ENCODE assay signal across 8 cellular contexts in genomic region chr9:38516273-38516672, GRCh38.
DNase-seq lines count a peak whose midpoint lies in the region; FAIRE-seq and TF ChIP-seq lines count a peak whose summit lies in the region.
"Not testable (repeated sequence)": the region's sequence is repeated elsewhere in the genome, so short reads cannot be mapped to it uniquely, and the experiment has no call there.

No MANE protein-coding gene starts in this region.

- DNase-seq in Ammon's horn (ENCODE audit: low spot score), result peak; percentile 4
- DNase-seq in H54 (ENCODE audit: insufficient read length, low spot score), result peak; percentile 42
- peak; percentile 36 for DNase-seq in NCI-H1092 treated with DMSO at 0.1 percent for 48 hours (lab: John Stamatoyannopoulos, UW)
- peak; percentile 70 for DNase-seq in RPMI8226
- DNase-seq in astrocyte of the spinal cord (ENCODE audit: low read depth, low spot score), result peak; percentile 23
- peak; percentile 52 for DNase-seq in fibroblast of gingiva (ENCODE audit: low read depth)
- peak; percentile 74 for DNase-seq in kidney tubule cell (ENCODE audit: low spot score)
- DNase-seq in urothelium cell line (ENCODE audit: low spot score), result peak; percentile 65

- not testable (repeated sequence) for TF ChIP-seq POLR2A in H54 (IDR thresholded peaks at IDR 0.05; ENCODE audit: low read depth, low read length)

- FAIRE-seq in H54 (lab: Jason Lieb, UNC), result peak; percentile 98
- FAIRE-seq in urothelium cell line (lab: Jason Lieb, UNC), result peak; percentile 94

- H3K4me3 ChIP-seq in astrocyte of the spinal cord (ENCODE audit: low read depth, low read length), result not testable (repeated sequence)

- in situ Hi-C loops in astrocyte of the spinal cord (cut with HindIII; ENCODE audit: low sequenced_read_pairs), result not testable (repeated sequence)

- not testable (repeated sequence) for TF ChIP-seq CTCF in astrocyte of the spinal cord (IDR thresholded peaks at IDR 0.05; ENCODE audit: low read depth, low read length)

Comparison
In these comparisons a context has a peak if more than half of its experiments do, and no peak if none do; other contexts are left out.
1. DNase-seq: peak in every context shown above with its lines; median percentile 74 in kidney tubule cell; 70 in RPMI8226; 65 in urothelium cell line; 52 in fibroblast of gingiva; 42 in H54; 36 in NCI-H1092 treated with DMSO at 0.1 percent for 48 hours; 23 in astrocyte of the spinal cord; 4 in Ammon's horn.